15 cellular contexts compared by ENCODE assay signal in genomic region chr22:38259370-38259769, GRCh38. TPM values are rescaled to one million over a fixed set of nuclear protein-coding genes. Genes with fewer than 3 reads are reported as not detected.
DNase-seq lines count a peak whose midpoint lies in the region; ATAC-seq, FAIRE-seq and TF ChIP-seq lines count a peak whose summit lies in the region.
"Had no signal": no experiment of that assay in that cellular context is flagged by ENCODE, and none has a peak within 500 bp of the region (broad histone marks: within the 10 kb centered on the region; RNA-seq: fewer than 3 reads in every experiment).

No MANE protein-coding gene starts in this region.

- peaks cover 17% of the 10 kb centered on the region for H3K36me3 Mint-ChIP-seq in HFFc6 (ENCODE audit: low read depth)
- no peaks in the 10 kb centered on the region for H3K36me3 Mint-ChIP-seq in stimulated activated memory B cell treated with anti-CD40 and anti-IgM and Interleukin-4, amounts not matched to agents 10 μg/mL and 1 μg/mL and 100 μg/mL, for 72 hours
- H3K36me3 Mint-ChIP-seq in activated T-cell treated with anti-CD3 and anti-CD28 coated beads, Interleukin-2, amount 50 U/mL, for 4 hours (ENCODE audit: insufficient read depth), result peaks cover 3% of the 10 kb centered on the region

- TF ChIP-seq CTCF in HFFc6 (IDR thresholded peaks at IDR 0.05) (no peak), kidney (IDR thresholded peaks at IDR 0.05; ENCODE audit: borderline replicate concordance, extremely low read depth, insufficient read depth) (no peak)

- no peak overlapping the region for H3K4me3 ChIP-seq in kidney (ENCODE audit: low read length in 2 of 2)
- no peak overlapping the region for H3K4me3 ChIP-seq in Karpas-422 (ENCODE audit: low read length)

- no peak for ATAC-seq in stimulated activated memory B cell treated with anti-CD40 and anti-IgM and Interleukin-4, amounts not matched to agents 10 μg/mL and 1 μg/mL and 100 μg/mL, for 72 hours
- no peak for ATAC-seq in HG03457 (IDR thresholded peaks at IDR 0.05; ENCODE audit: unreplicated experiment)
- ATAC-seq in activated T-cell treated with anti-CD3 and anti-CD28 coated beads, Interleukin-2, amount 50 U/mL, for 4 hours, result no peak

- no peaks in the 10 kb centered on the region; the same call in 1 of the 2 replicates for H3K27me3 ChIP-seq in Karpas-422 (ENCODE audit: low read length)

- H3K9me2 ChIP-seq in Karpas-422 (replicated peaks; ENCODE audit: insufficient read depth, low read length), result no peaks in the 10 kb centered on the region

- H3K4me1 Mint-ChIP-seq in HFFc6 (ENCODE audit: low read depth), result peaks cover 59% of the 10 kb centered on the region
- peaks cover 39% of the 10 kb centered on the region for H3K4me1 Mint-ChIP-seq in stimulated activated memory B cell treated with anti-CD40 and anti-IgM and Interleukin-4, amounts not matched to agents 10 μg/mL and 1 μg/mL and 100 μg/mL, for 72 hours
- H3K4me1 Mint-ChIP-seq in activated T-cell treated with anti-CD3 and anti-CD28 coated beads, Interleukin-2, amount 50 U/mL, for 4 hours (ENCODE audit: low read depth), result peaks cover 31% of the 10 kb centered on the region

- no peak overlapping the region for H3K4me2 ChIP-seq in Karpas-422 (ENCODE audit: low read depth, low read length, poor library complexity, severe bottlenecking)

- no peaks in the 10 kb centered on the region for H3K79me2 ChIP-seq in Karpas-422 (ENCODE audit: low read length)

- no peaks in the 10 kb centered on the region for H3K9me3 Mint-ChIP-seq in HFFc6
- H3K9me3 Mint-ChIP-seq in stimulated activated memory B cell treated with anti-CD40 and anti-IgM and Interleukin-4, amounts not matched to agents 10 μg/mL and 1 μg/mL and 100 μg/mL, for 72 hours, result no peaks in the 10 kb centered on the region
- no peaks in the 10 kb centered on the region for H3K9me3 Mint-ChIP-seq in activated T-cell treated with anti-CD3 and anti-CD28 coated beads, Interleukin-2, amount 50 U/mL, for 4 hours
- H3K9me3 Mint-ChIP-seq: activated CD4-positive, alpha-beta memory T cell treated with anti-CD3 and anti-CD28 coated beads, Interleukin-2, amount 10 ng/mL, durations not matched to agents 7 days and 5 days; activated naive CD4-positive, alpha-beta T cell treated with anti-CD3 and anti-CD28 coated beads for 36 hours had no signal

- H3K4me1 ChIP-seq in kidney (ENCODE audit: control insufficient read depth in 1 of 2, insufficient read depth in 1 of 2, low read depth in 1 of 2, low read length in 2 of 2) (peaks cover 16 to 20% of the 10 kb centered on the region in 2 donors), Karpas-422 (ENCODE audit: low read length) (peaks cover 18% of the 10 kb centered on the region)

- H3K27ac ChIP-seq in kidney (ENCODE audit: low read depth in 2 of 2, low read length in 2 of 2) (peak overlapping the region; percentile 26 to 84), Karpas-422 (ENCODE audit: low read length) (no peak overlapping the region)

- peaks cover 2% of the 10 kb centered on the region for H3K27me3 Mint-ChIP-seq in HFFc6 (ENCODE audit: insufficient read depth)
- H3K27me3 Mint-ChIP-seq in stimulated activated memory B cell treated with anti-CD40 and anti-IgM and Interleukin-4, amounts not matched to agents 10 μg/mL and 1 μg/mL and 100 μg/mL, for 72 hours, result no peaks in the 10 kb centered on the region
- no peaks in the 10 kb centered on the region for H3K27me3 Mint-ChIP-seq in activated T-cell treated with anti-CD3 and anti-CD28 coated beads, Interleukin-2, amount 50 U/mL, for 4 hours (ENCODE audit: low read depth)
- H3K27me3 Mint-ChIP-seq: activated CD4-positive, alpha-beta memory T cell treated with anti-CD3 and anti-CD28 coated beads, Interleukin-2, amount 10 ng/mL, durations not matched to agents 7 days and 5 days had no signal

- no peak for DNase-seq in HFFc6
- peak; percentile 31 for DNase-seq in UCSD-AML1 (lab: John Stamatoyannopoulos, UW; ENCODE audit: unreplicated experiment)
- DNase-seq in kidney, result no peak
- DNase-seq in NCI-H2081 treated with DMSO at 0.1 percent for 48 hours (lab: John Stamatoyannopoulos, UW), result no peak
- no peak for DNase-seq in activated T-cell treated with anti-CD3 and anti-CD28 coated beads, Interleukin-2, amount 50 U/mL, for 4 hours
- no peak for DNase-seq in Karpas-422
- DNase-seq: activated CD4-positive, alpha-beta memory T cell treated with anti-CD3 and anti-CD28 coated beads, Interleukin-2, amount 10 ng/mL, durations not matched to agents 7 days and 5 days; activated naive CD4-positive, alpha-beta T cell treated with anti-CD3 and anti-CD28 coated beads for 36 hours; COR-L47; NCI-H1105; stimulated activated naive CD4-positive, alpha-beta T cell treated with Interleukin-2 at 50 U/mL for 16 hours; T-helper 1 cell had no signal

- peak overlapping the region; percentile 69 for H3K27ac Mint-ChIP-seq in HFFc6
- peak overlapping the region; percentile 76 for H3K27ac Mint-ChIP-seq in stimulated activated memory B cell treated with anti-CD40 and anti-IgM and Interleukin-4, amounts not matched to agents 10 μg/mL and 1 μg/mL and 100 μg/mL, for 72 hours

- intact Hi-C loops in kidney (cut with DNase I), result no loop called here

- no peak overlapping the region for H3K4me3 Mint-ChIP-seq in HFFc6
- H3K4me3 Mint-ChIP-seq in stimulated activated memory B cell treated with anti-CD40 and anti-IgM and Interleukin-4, amounts not matched to agents 10 μg/mL and 1 μg/mL and 100 μg/mL, for 72 hours, result peak overlapping the region; percentile 46
- H3K4me3 Mint-ChIP-seq in activated T-cell treated with anti-CD3 and anti-CD28 coated beads, Interleukin-2, amount 50 U/mL, for 4 hours, result no peak overlapping the region
- H3K4me3 Mint-ChIP-seq: activated CD4-positive, alpha-beta memory T cell treated with anti-CD3 and anti-CD28 coated beads, Interleukin-2, amount 10 ng/mL, durations not matched to agents 7 days and 5 days; activated naive CD4-positive, alpha-beta T cell treated with anti-CD3 and anti-CD28 coated beads for 36 hours had no signal

- H3K9me3 ChIP-seq in kidney (ENCODE audit: control insufficient read depth in 1 of 2, low read length in 2 of 2) (no peaks in the 10 kb centered on the region), Karpas-422 (ENCODE audit: low read length) (no peaks in the 10 kb centered on the region)

- no peak for FAIRE-seq in kidney (lab: Jason Lieb, UNC)
- FAIRE-seq: keratinocyte had no signal

- H3K9ac ChIP-seq in kidney (ENCODE audit: low read length in 2 of 2) (no peak overlapping the region), Karpas-422 (ENCODE audit: low read length) (no peak overlapping the region)

- H4K20me1 ChIP-seq in Karpas-422 (ENCODE audit: insufficient read depth, low read depth, low read length), result peaks cover 30% of the 10 kb centered on the region; the same call in 1 of the 2 replicates

- no peak overlapping the region for H2AFZ ChIP-seq in Karpas-422 (ENCODE audit: low read length)

- H3K36me3 ChIP-seq in kidney (ENCODE audit: control insufficient read depth in 1 of 2, insufficient read depth in 2 of 2, low read length in 2 of 2) (no peaks in the 10 kb centered on the region), Karpas-422 (ENCODE audit: insufficient read depth, low read length) (no peaks in the 10 kb centered on the region)

RNA-seq across cellular contexts. Expression of gene TMEM184B, which starts 13.4 kb away (rescaled TPM):
- total RNA-seq in HFFc6 (2021; fragmentation: NEBNext Ultra II Directional; extraction: Animal tissue kit (Norgen Biotek cat#: 25700)), result 100 to 1,000 TPM; 104 to 125 (median 111) TPM
- total RNA-seq in kidney, result 54.1 TPM
- 22.9 TPM for polyA plus RNA-seq in kidney (ENCODE audit: insufficient read depth, low read depth, low replicate concordance)
- total RNA-seq in activated T-cell treated with anti-CD3 and anti-CD28 coated beads, Interleukin-2, amount 50 U/mL, for 4 hours, result 10 to 100 TPM; 26.5 to 33.5 (median 27.8) TPM
- total RNA-seq in Karpas-422 (2014; rRNA removed; shearing (Covaris generic); ENCODE audit: low replicate concordance), result 5.1 and 7.4 TPM in 2 replicates

RNA-seq across cellular contexts. Expression of gene MAFF, which starts 57.6 kb away (rescaled TPM):
- 10 to 100 TPM; 17.2 to 24.1 (median 22.8) TPM for total RNA-seq in HFFc6 (2021; fragmentation: NEBNext Ultra II Directional; extraction: Animal tissue kit (Norgen Biotek cat#: 25700))
- 23.4 TPM for total RNA-seq in kidney
- polyA plus RNA-seq in kidney (ENCODE audit: insufficient read depth, low read depth, low replicate concordance), result 2.2 TPM
- total RNA-seq in activated T-cell treated with anti-CD3 and anti-CD28 coated beads, Interleukin-2, amount 50 U/mL, for 4 hours, result 10 to 100 TPM in 2 of 3 donors, 1 to 10 TPM in 1; 8.9 to 12.2 (median 10.7) TPM
- total RNA-seq in Karpas-422 (2014; rRNA removed; shearing (Covaris generic); ENCODE audit: low replicate concordance), result 2.9 and 9.0 TPM in 2 replicates

RNA-seq across cellular contexts. Expression of gene CSNK1E, which starts 57.9 kb away (rescaled TPM):
- 100 to 1,000 TPM; 166 to 184 (median 172) TPM for total RNA-seq in HFFc6 (2021; fragmentation: NEBNext Ultra II Directional; extraction: Animal tissue kit (Norgen Biotek cat#: 25700))
- total RNA-seq in kidney, result 101 TPM
- polyA plus RNA-seq in kidney (ENCODE audit: insufficient read depth, low read depth, low replicate concordance), result 33.6 TPM
- total RNA-seq in activated T-cell treated with anti-CD3 and anti-CD28 coated beads, Interleukin-2, amount 50 U/mL, for 4 hours, result 10 to 100 TPM; 86.9 to 94.6 (median 91.7) TPM
- 193 and 213 TPM in 2 replicates for total RNA-seq in Karpas-422 (2014; rRNA removed; shearing (Covaris generic); ENCODE audit: low replicate concordance)
